ENCODE assay signal across 15 cellular contexts in genomic region chr1:153577624-153578051, GRCh38. TPM values are rescaled to one million over a fixed set of nuclear protein-coding genes. Genes with fewer than 3 reads are reported as not detected.
DNase-seq lines count a peak whose midpoint lies in the region; ATAC-seq and TF ChIP-seq lines count a peak whose summit lies in the region.
"Had no signal": no experiment of that assay in that cellular context is flagged by ENCODE, and none has a peak within 500 bp of the region (broad histone marks: within the 10 kb centered on the region; RNA-seq: fewer than 3 reads in every experiment).

No MANE protein-coding gene starts in this region.

- H3K36me3 ChIP-seq in aorta (ENCODE audit: control insufficient read depth in 1 of 2, insufficient read depth in 2 of 2, low read length in 1 of 2): no peaks in the 10 kb centered on the region
- H3K36me3 ChIP-seq: cardiac muscle cell had no signal

- no peaks in the 10 kb centered on the region for H3K27me3 Mint-ChIP-seq in mesothelial cell of epicardium (ENCODE audit: low read depth)

- H3K4me1 ChIP-seq in aorta (ENCODE audit: control insufficient read depth in 1 of 2, insufficient read depth in 2 of 2, low read length in 2 of 2): no peaks in the 10 kb centered on the region

- H3K27ac ChIP-seq in aorta (ENCODE audit: low read depth in 1 of 2, low read length in 2 of 2): no peak overlapping the region
- H3K27ac ChIP-seq: cardiac muscle cell had no signal

- intact Hi-C loops in Right ventricle myocardium inferior (cut with DNase I): loop anchor here (10.0 kb wide), 1 partner anchor 177 kb away; no protein-coding TSS in a partner anchor
- intact Hi-C loops in cardiac septum (cut with DNase I): no loop called here
- intact Hi-C loops in aorta (cut with DNase I): loop anchor here in 1 of 2 donors (10.0 kb wide), 1 partner anchor 97 kb away; the partner anchor contains the start of genes ILF2 and NPR1

- no peaks in the 10 kb centered on the region for H3K36me3 Mint-ChIP-seq in mesothelial cell of epicardium
- H3K36me3 Mint-ChIP-seq: activated naive CD8-positive, alpha-beta T cell had no signal

- H3K4me3 ChIP-seq in aorta (ENCODE audit: low read length in 2 of 2): no peak overlapping the region
- H3K4me3 ChIP-seq: cardiac muscle cell had no signal

- peaks cover 20% of the 10 kb centered on the region for H3K4me1 Mint-ChIP-seq in mesothelial cell of epicardium

- no peaks in the 10 kb centered on the region for H3K9me3 Mint-ChIP-seq in mesothelial cell of epicardium
- H3K9me3 Mint-ChIP-seq: activated CD4-positive, alpha-beta T cell treated with anti-CD3 and anti-CD28 coated beads, Interleukin-2, amount 10 ng/mL, durations not matched to agents 24 days and 14 days had no signal

- no peaks in the 10 kb centered on the region for H3K9me3 ChIP-seq in aorta (ENCODE audit: control insufficient read depth, low read length)

- no peak for TF ChIP-seq CTCF in mesothelial cell of epicardium (IDR thresholded peaks at IDR 0.05; ENCODE audit: unreplicated experiment)

- DNase-seq in Right ventricle myocardium inferior (ENCODE audit: missing footprints) (no peak), cardiac septum (ENCODE audit: low spot score) (no peak), mesothelial cell of epicardium (ENCODE audit: low spot score in 2 of 2, unreplicated experiment in 2 of 2) (no peak), aorta (no peak), DMS53 treated with DMSO at 0.1 percent for 48 hours (lab: John Stamatoyannopoulos, UW; ENCODE audit: unreplicated experiment) (no peak), NCI-H1694 (lab: John Stamatoyannopoulos, UW) (no peak)
- DNase-seq: activated CD4-positive, alpha-beta T cell treated with anti-CD3 and anti-CD28 coated beads, Interleukin-2, amount 10 ng/mL, durations not matched to agents 24 days and 14 days; NCI-H187 treated with DMSO at 0.1 percent for 48 hours; NCI-H526 treated with DMSO at 0.1 percent for 48 hours; SHP77 had no signal

- H3K27me3 ChIP-seq in aorta (ENCODE audit: control insufficient read depth in 1 of 2, insufficient read depth in 2 of 2, low read length in 1 of 2): no peaks in the 10 kb centered on the region
- H3K27me3 ChIP-seq: cardiac muscle cell had no signal

- H3K4me3 Mint-ChIP-seq in mesothelial cell of epicardium: no peak overlapping the region
- H3K4me3 Mint-ChIP-seq: activated CD4-positive, alpha-beta T cell treated with anti-CD3 and anti-CD28 coated beads, Interleukin-2, amount 10 ng/mL, durations not matched to agents 24 days and 14 days; activated naive CD8-positive, alpha-beta T cell had no signal

- ATAC-seq in Right ventricle myocardium inferior (peak; percentile 69), esophagus mucosa (peak; percentile 90), aorta (ENCODE audit: low FRiP score) (peak; percentile 73), GM19467 (IDR thresholded peaks at IDR 0.05; ENCODE audit: unreplicated experiment) (no peak)

- 43 to 44% methylated on average over 9 of the region's 9 CpGs for WGBS in aorta, 2 donors

- H3K27ac Mint-ChIP-seq in mesothelial cell of epicardium: peak overlapping the region; percentile 13
- H3K27ac Mint-ChIP-seq: activated CD4-positive, alpha-beta T cell treated with anti-CD3 and anti-CD28 coated beads, Interleukin-2, amount 10 ng/mL, durations not matched to agents 24 days and 14 days; activated naive CD8-positive, alpha-beta T cell had no signal

RNA-seq across cellular contexts. Expression of gene S100A2, which starts 12.0 kb away (rescaled TPM):
- 2.3 TPM for total RNA-seq in Right ventricle myocardium inferior
- total RNA-seq in cardiac septum: 5.0 TPM
- total RNA-seq in esophagus mucosa: 4,166 TPM
- total RNA-seq in mesothelial cell of epicardium: 0.43 to 0.51 TPM in 2 of 3 replicates, not detected in the other
- 1 to 10 TPM; 1.8 TPM for total RNA-seq in aorta
- polyA plus RNA-seq in aorta: 1 to 10 TPM; 2.1 to 6.4 TPM
- total RNA-seq: cardiac muscle cell, temporal lobe had no signal

RNA-seq across cellular contexts. Expression of gene S100A3, which starts 28.6 kb away (rescaled TPM):
- total RNA-seq in Right ventricle myocardium inferior: 0.49 TPM
- total RNA-seq in cardiac septum: 1.3 TPM
- total RNA-seq in esophagus mucosa: 9.6 TPM
- not detected in 3 replicates for total RNA-seq in mesothelial cell of epicardium
- total RNA-seq in aorta: 1 to 10 TPM; 2.3 to 3.8 TPM
- polyA plus RNA-seq in aorta: 10 to 100 TPM in 1 of 2 donors, 1 to 10 TPM in 1; 3.0 to 11.7 TPM
- total RNA-seq: activated CD4-positive, alpha-beta T cell treated with anti-CD3 and anti-CD28 coated beads, Interleukin-2, amount 10 ng/mL, durations not matched to agents 24 days and 14 days; cardiac muscle cell; temporal lobe had no signal

RNA-seq across cellular contexts. Expression of gene S100A4, which starts 32.0 kb away (rescaled TPM):
- total RNA-seq in Right ventricle myocardium inferior (164 TPM), cardiac septum (107 TPM), esophagus mucosa (36.0 TPM), mesothelial cell of epicardium (7.8 to 12.7 TPM (median 10.2 TPM) in 3 replicates), aorta (100 to 1,000 TPM; 406 to 967 TPM)
- polyA plus RNA-seq in aorta: 1,000 to 10,000 TPM; 3,369 to 4,033 TPM

RNA-seq across cellular contexts. Expression of gene S100A16, which starts 35.3 kb away (rescaled TPM):
- total RNA-seq in Right ventricle myocardium inferior (49.2 TPM), cardiac septum (39.8 TPM), esophagus mucosa (1,290 TPM), mesothelial cell of epicardium (22.1 to 24.8 TPM (median 22.4 TPM) in 3 replicates), aorta (10 to 100 TPM; 72.8 to 83.4 TPM)
- 100 to 1,000 TPM in 1 of 2 donors, 10 to 100 TPM in 1; 86.5 to 116 TPM for polyA plus RNA-seq in aorta
- total RNA-seq: activated CD4-positive, alpha-beta T cell treated with anti-CD3 and anti-CD28 coated beads, Interleukin-2, amount 10 ng/mL, durations not matched to agents 24 days and 14 days had no signal

RNA-seq across cellular contexts. Expression of gene S100A5, which starts 36.9 kb away (rescaled TPM):
- total RNA-seq in Right ventricle myocardium inferior (not detected), cardiac septum (not detected), esophagus mucosa (not detected), mesothelial cell of epicardium (not detected in 3 replicates), aorta (not detected)
- not detected for polyA plus RNA-seq in aorta
- total RNA-seq: cardiac muscle cell, temporal lobe had no signal

Comparison
In these comparisons a context has a peak if more than half of its experiments do, and no peak if none do; other contexts are left out.
1. RNA of gene S100A2, which starts 12.0 kb away (total RNA-seq): 4,166 TPM in esophagus mucosa (single experiment); 5.0 TPM in cardiac septum (single experiment), 2.3 TPM in Right ventricle myocardium inferior (single experiment), 1.8 TPM in aorta and 0.43 to 0.51 TPM in mesothelial cell of epicardium; every median in the first group is over 100 times any median in the second.